ENCODE assay signal across 15 cellular contexts in the genomic region with DNA sequence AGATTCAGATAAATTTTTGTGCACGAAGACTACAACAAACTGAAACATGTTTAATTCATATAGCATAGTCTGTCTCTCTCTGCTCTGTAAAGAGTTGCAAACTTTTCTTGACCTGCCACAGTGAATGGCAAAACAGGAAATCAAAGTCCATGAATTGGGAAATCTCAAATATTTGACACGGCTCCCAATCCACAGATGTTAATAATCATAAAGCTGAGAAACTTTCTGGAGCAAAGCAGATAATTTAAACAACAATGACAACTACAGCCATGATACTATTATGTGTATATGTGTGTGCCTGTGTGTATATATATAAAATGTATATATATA. TPM values are rescaled to one million over a fixed set of nuclear protein-coding genes. Genes with fewer than 3 reads are reported as not detected.
A peak's percentile ranks its signal among the peaks of the same experiment; 100 is the strongest.
DNase-seq lines count a peak whose midpoint lies in the region; ATAC-seq and TF ChIP-seq lines count a peak whose summit lies in the region.
"Had no signal": no experiment of that assay in that cellular context is flagged by ENCODE, and none has a peak within 500 bp of the region (broad histone marks: within the 10 kb centered on the region; RNA-seq: fewer than 3 reads in every experiment).

No MANE protein-coding gene starts in this region.

- H3K4me3 ChIP-seq in hepatocyte, result no peak overlapping the region
- H3K4me3 ChIP-seq in skeletal muscle satellite cell (ENCODE audit: low read length), result peak overlapping the region; percentile 57
- H3K4me3 ChIP-seq: SJCRH30 had no signal

- H4K20me1 ChIP-seq in hepatocyte (ENCODE audit: insufficient read depth, poor library complexity, severe bottlenecking), result no peaks in the 10 kb centered on the region

- H3K36me3 ChIP-seq in hepatocyte (replicated peaks; ENCODE audit: insufficient read depth, low read depth) (no peaks in the 10 kb centered on the region), skeletal muscle satellite cell (ENCODE audit: insufficient read depth, low read length) (no peaks in the 10 kb centered on the region)
- H3K36me3 ChIP-seq: SJCRH30 had no signal

- H3K79me2 ChIP-seq in hepatocyte, result no peaks in the 10 kb centered on the region

- H3K9me3 ChIP-seq in hepatocyte (ENCODE audit: low read depth) (peaks cover under 1% of the 10 kb centered on the region), skeletal muscle satellite cell (replicated peaks; ENCODE audit: low read length) (no peaks in the 10 kb centered on the region)
- H3K9me3 ChIP-seq: SJCRH30 had no signal

- H3K4me1 ChIP-seq in hepatocyte (ENCODE audit: insufficient read depth) (no peaks in the 10 kb centered on the region), skeletal muscle satellite cell (ENCODE audit: control insufficient read depth, insufficient read depth, low read length) (peaks cover 16% of the 10 kb centered on the region)
- H3K4me1 ChIP-seq: SJCRH30 had no signal

- no peaks in the 10 kb centered on the region for H3K9me2 ChIP-seq in hepatocyte (replicated peaks; ENCODE audit: insufficient read depth)

- H3K9ac ChIP-seq in skeletal muscle satellite cell (ENCODE audit: low read depth, low read length), result peak overlapping the region; percentile 61

- H3K4me2 ChIP-seq in hepatocyte (peak overlapping the region; percentile 17), skeletal muscle satellite cell (ENCODE audit: low read length) (peak overlapping the region; percentile 69)

- DNase-seq in ELR (ENCODE audit: low read depth) (peak; percentile 23), caudate nucleus (lab: John Stamatoyannopoulos, UW) (no peak), hepatocyte (ENCODE audit: low spot score) (no peak), Kasumi-1 (lab: John Stamatoyannopoulos, UW) (no peak)
- DNase-seq: activated T-cell treated with anti-CD3 and anti-CD28 coated beads, Interleukin-2, amount 50 U/mL, for 1 hour; CD4-positive, CD25-positive, alpha-beta regulatory T cell; NCI-H524 treated with DMSO at 0.1 percent for 48 hours; SJCRH30; stimulated activated naive B cell treated with anti-CD40 and anti-IgM and Interleukin-4, amounts not matched to agents 10 μg/mL and 1 μg/mL and 100 μg/mL, for 72 hours had no signal

- peak overlapping the region; percentile 26 for H2AFZ ChIP-seq in hepatocyte

- H3K27ac ChIP-seq in caudate nucleus (ENCODE audit: low read depth, low read length) (peak overlapping the region; percentile 79), hepatocyte (peak overlapping the region; percentile 35)
- H3K27ac ChIP-seq: SJCRH30 had no signal

- no peak for TF ChIP-seq CTCF in hepatocyte (IDR thresholded peaks at IDR 0.05; ENCODE audit: poor library complexity)

- no peaks in the 10 kb centered on the region for H3K27me3 ChIP-seq in hepatocyte
- no peaks in the 10 kb centered on the region for H3K27me3 ChIP-seq in skeletal muscle satellite cell (ENCODE audit: control insufficient read depth, insufficient read depth, low read length)

- WGBS in hepatocyte (ENCODE audit: low lambda C conversion rate, missing lambda C conversion rate), result 74% methylated on average over 2 of the region's 2 CpGs

- ATAC-seq in HG02610 (IDR thresholded peaks at IDR 0.05; ENCODE audit: unreplicated experiment) (no peak), GM21526 (IDR thresholded peaks at IDR 0.05; ENCODE audit: low FRiP score, unreplicated experiment) (no peak), HG02759 (IDR thresholded peaks at IDR 0.05; ENCODE audit: unreplicated experiment) (no peak)
- ATAC-seq: stimulated activated naive B cell treated with anti-CD40 and anti-IgM and Interleukin-4, amounts not matched to agents 10 μg/mL and 1 μg/mL and 100 μg/mL, for 72 hours; WTC11 had no signal

RNA-seq across cellular contexts. Expression of a gene that starts 0.7 kb away (rescaled TPM):
- 6.3 and 6.5 TPM in 2 replicates for total RNA-seq in hepatocyte
- polyA plus RNA-seq in hepatocyte, result 1.6 and 1.7 TPM in 2 replicates
- total RNA-seq in skeletal muscle satellite cell (2012; rRNA removed), result 12.9 and 22.6 TPM in 2 replicates
- total RNA-seq: M059J, SJCRH30, WTC11 had no signal
- polyA plus RNA-seq: CD4-positive, CD25-positive, alpha-beta regulatory T cell had no signal
